In genomic region chr12:132445884-132446471, GRCh38 we compare ENCODE assay signal across 8 cellular contexts. TPM values are rescaled to one million over a fixed set of nuclear protein-coding genes. Genes with fewer than 3 reads are reported as not detected.
DNase-seq lines count a peak whose midpoint lies in the region.

No MANE protein-coding gene starts in this region.

- no peak overlapping the region for H3K27ac ChIP-seq in HUES6 (ENCODE audit: low read depth, low read length)
- H3K27ac ChIP-seq in SJSA1 = no peak overlapping the region

- peak overlapping the region; percentile 51 for H3K4me3 ChIP-seq in HUES6 (ENCODE audit: low read depth, low read length)
- peak overlapping the region; percentile 22; the same call in 1 of the 2 replicates for H3K4me3 ChIP-seq in SJSA1
- no peak overlapping the region for H3K4me3 ChIP-seq in HAP-1

- H3K36me3 ChIP-seq in HUES6 (ENCODE audit: control insufficient read depth, insufficient read depth, low read length) (no peaks in the 10 kb centered on the region), SJSA1 (no peaks in the 10 kb centered on the region), HAP-1 (replicated peaks) (no peaks in the 10 kb centered on the region)

- H3K9me3 ChIP-seq in HUES6 (ENCODE audit: control insufficient read depth, insufficient read depth, low read depth, low read length) (peaks cover 8% of the 10 kb centered on the region), SJSA1 (replicated peaks) (no peaks in the 10 kb centered on the region), HAP-1 (no peaks in the 10 kb centered on the region)

- H3K9ac ChIP-seq in HUES6 (ENCODE audit: low read length) = peak overlapping the region; percentile 22

- H3K4me1 ChIP-seq in HUES6 (ENCODE audit: control insufficient read depth, insufficient read depth, low read length) = no peaks in the 10 kb centered on the region
- no peaks in the 10 kb centered on the region for H3K4me1 ChIP-seq in SJSA1 (replicated peaks)
- H3K4me1 ChIP-seq in HAP-1 = no peaks in the 10 kb centered on the region

- in situ Hi-C loops in HAP-1 (cut with MboI; ENCODE audit: low sequenced_read_pairs) = no loop called here

- DNase-seq in A172 (ENCODE audit: low spot score) = peak; percentile 98
- DNase-seq in SJSA1 (ENCODE audit: low read depth in 1 of 2, low spot score in 2 of 2) = peak; percentile 38 to 69
- peak; percentile 23 for DNase-seq in astrocyte of the hippocampus (ENCODE audit: low read depth, low spot score)
- DNase-seq in iPS-NIHi7 (ENCODE audit: extremely low spot score) = peak; percentile 65
- peak; percentile 68 for DNase-seq in stimulated activated CD4-positive, alpha-beta T cell treated with anti-CD3 and anti-CD28 coated beads, Interleukin-4, amount 100 ng/mL, for 24 hours
- DNase-seq in HAP-1 (ENCODE audit: low spot score in 2 of 2) = no peak
- DNase-seq in superior temporal gyrus (ENCODE audit: extremely low spot score) = no peak

- H3K27me3 ChIP-seq in HUES6 (ENCODE audit: control insufficient read depth, insufficient read depth, low read length) (peaks cover 65% of the 10 kb centered on the region), SJSA1 (replicated peaks) (no peaks in the 10 kb centered on the region), HAP-1 (ENCODE audit: low read depth) (no peaks in the 10 kb centered on the region)

RNA-seq across cellular contexts. Expression of gene FBRSL1, which starts 44.0 kb away (rescaled TPM):
- total RNA-seq in A172 (2014; rRNA removed; shearing (Covaris generic)) = 12.6 and 22.5 TPM in 2 replicates
- total RNA-seq in SJSA1 (2014; rRNA removed; shearing (Covaris generic)) = 0.66 and 2.8 TPM in 2 replicates

Comparison
In these comparisons a context has a peak if more than half of its experiments do, and no peak if none do; other contexts are left out.
1. DNase-seq: peak in A172 (single experiment), SJSA1 (2 of 2), astrocyte of the hippocampus (single experiment), iPS-NIHi7 (single experiment) and stimulated activated CD4-positive, alpha-beta T cell treated with anti-CD3 and anti-CD28 coated beads, Interleukin-4, amount 100 ng/mL, for 24 hours (single experiment); none in HAP-1 (0 of 2) and superior temporal gyrus (single experiment).